8 cellular contexts compared by ENCODE assay signal in the genomic region with DNA sequence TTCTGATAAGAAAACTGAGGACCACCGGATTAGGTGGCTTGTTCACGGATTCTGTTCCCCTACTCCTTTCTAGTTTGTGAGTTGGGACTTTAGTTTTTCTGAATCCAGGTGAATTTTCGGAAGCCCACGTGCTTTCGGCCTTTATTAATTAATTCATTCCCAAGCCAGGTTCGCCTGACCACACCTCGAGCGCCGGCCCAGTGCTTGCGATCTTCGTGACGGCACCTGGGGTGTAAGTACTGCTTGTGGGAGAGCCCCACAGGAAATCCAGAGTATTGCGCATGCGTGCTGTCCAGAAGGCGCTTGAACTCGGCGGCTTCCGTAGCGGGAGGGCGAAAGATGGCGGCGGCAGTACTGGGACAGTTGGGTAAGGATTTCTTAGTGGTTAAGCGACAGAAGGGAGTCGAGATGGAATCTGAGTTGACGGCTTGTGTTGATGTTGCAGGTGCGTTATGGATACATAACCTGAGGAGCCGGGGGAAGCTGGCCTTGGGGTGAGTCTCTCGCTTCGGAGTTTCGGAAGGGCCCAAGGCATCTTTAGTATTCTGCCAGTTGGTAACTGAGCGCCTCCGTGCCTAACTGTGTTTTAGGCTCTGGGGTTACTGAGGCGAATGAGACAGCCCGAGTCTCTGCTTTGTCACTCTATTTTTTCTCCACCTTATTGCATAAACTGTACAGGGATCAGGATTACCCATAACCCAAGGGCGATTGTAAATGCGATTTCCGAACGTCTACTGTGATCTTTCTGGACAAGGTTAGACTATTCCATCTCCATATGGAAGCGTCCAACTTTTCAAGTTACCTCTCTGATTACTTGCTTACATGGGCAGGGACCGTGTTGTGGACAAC. TPM values are rescaled to one million over a fixed set of nuclear protein-coding genes. Genes with fewer than 3 reads are reported as not detected.
DNase-seq lines count a peak whose midpoint lies in the region; ATAC-seq and TF ChIP-seq lines count a peak whose summit lies in the region.

A gene (plus strand): TSS at position 302 of the 849 bp plus-strand sequence. CDS start 38 bp downstream, at position 340.

- H3K9me3 ChIP-seq in mononuclear cell (ENCODE audit: low read depth, low read length): no peaks in the 10 kb centered on the region

- peak; percentile 35 for ATAC-seq in GM21529 (IDR thresholded peaks at IDR 0.05; ENCODE audit: unreplicated experiment)

- DNase-seq in DMS 273 treated with DMSO at 0.1 percent for 48 hours (lab: John Stamatoyannopoulos, UW): peak; percentile 92
- peak; percentile 81 for DNase-seq in OCI-M2 (lab: John Stamatoyannopoulos, UW; ENCODE audit: unreplicated experiment)
- DNase-seq in activated T-cell treated with anti-CD3 and anti-CD28 coated beads for 4 hours: peak; percentile 93
- peak; percentile 76 for DNase-seq in epithelial cell of prostate (ENCODE audit: low read depth, low spot score)
- DNase-seq in stimulated activated CD8-positive, alpha-beta memory T cell treated with anti-CD3 and anti-CD28 coated beads, Interleukin-2, amount 100 ng/mL, for 48 hours (ENCODE audit: low read depth in 2 of 2): peak; percentile 87 to 91

- peak within 1 kb of the TSS; percentile 64 for H3K27ac ChIP-seq in epithelial cell of prostate

- peaks cover 45% of the 10 kb centered on the region for H3K4me1 ChIP-seq in mononuclear cell (ENCODE audit: insufficient read depth, low read length)

- TF ChIP-seq RAD21 in Ishikawa (IDR thresholded peaks at IDR 0.05; ENCODE audit: low read depth): no peak

- H3K4me3 ChIP-seq in mononuclear cell (ENCODE audit: low read length): peak within 1 kb of the TSS; percentile 79

- H3K27me3 ChIP-seq in mononuclear cell (ENCODE audit: insufficient read depth, low read length): no peaks in the 10 kb centered on the region

- no peak for TF ChIP-seq EP300 in Ishikawa (IDR thresholded peaks at IDR 0.05; ENCODE audit: borderline replicate concordance)

TF ChIP-seq in Ishikawa, 13 proteins besides CTCF, POLR2A, EP300 and RAD21:
- TF ChIP-seq YY1 (IDR thresholded peaks at IDR 0.05; ENCODE audit: low read depth) (peak; percentile 97), TEAD4 (IDR thresholded peaks at IDR 0.05) (no peak), TAF1 (IDR thresholded peaks at IDR 0.05; ENCODE audit: low read depth) (peak; percentile 96), NFIC (IDR thresholded peaks at IDR 0.05) (no peak; the same call in 1 of the 2 replicates), FOXM1 (IDR thresholded peaks at IDR 0.05; ENCODE audit: borderline replicate concordance, low read depth) (no peak), TCF12 (IDR thresholded peaks at IDR 0.05; ENCODE audit: low read depth) (peak; percentile 39; the same call in 1 of the 2 replicates), CREB1 (IDR thresholded peaks at IDR 0.05; ENCODE audit: low read depth) (no peak), CEBPB (IDR thresholded peaks at IDR 0.05) (0 out of 2 replicates have a peak, but pooled peaks have one; percentile 2)
- TF ChIP-seq, protein P1, sequence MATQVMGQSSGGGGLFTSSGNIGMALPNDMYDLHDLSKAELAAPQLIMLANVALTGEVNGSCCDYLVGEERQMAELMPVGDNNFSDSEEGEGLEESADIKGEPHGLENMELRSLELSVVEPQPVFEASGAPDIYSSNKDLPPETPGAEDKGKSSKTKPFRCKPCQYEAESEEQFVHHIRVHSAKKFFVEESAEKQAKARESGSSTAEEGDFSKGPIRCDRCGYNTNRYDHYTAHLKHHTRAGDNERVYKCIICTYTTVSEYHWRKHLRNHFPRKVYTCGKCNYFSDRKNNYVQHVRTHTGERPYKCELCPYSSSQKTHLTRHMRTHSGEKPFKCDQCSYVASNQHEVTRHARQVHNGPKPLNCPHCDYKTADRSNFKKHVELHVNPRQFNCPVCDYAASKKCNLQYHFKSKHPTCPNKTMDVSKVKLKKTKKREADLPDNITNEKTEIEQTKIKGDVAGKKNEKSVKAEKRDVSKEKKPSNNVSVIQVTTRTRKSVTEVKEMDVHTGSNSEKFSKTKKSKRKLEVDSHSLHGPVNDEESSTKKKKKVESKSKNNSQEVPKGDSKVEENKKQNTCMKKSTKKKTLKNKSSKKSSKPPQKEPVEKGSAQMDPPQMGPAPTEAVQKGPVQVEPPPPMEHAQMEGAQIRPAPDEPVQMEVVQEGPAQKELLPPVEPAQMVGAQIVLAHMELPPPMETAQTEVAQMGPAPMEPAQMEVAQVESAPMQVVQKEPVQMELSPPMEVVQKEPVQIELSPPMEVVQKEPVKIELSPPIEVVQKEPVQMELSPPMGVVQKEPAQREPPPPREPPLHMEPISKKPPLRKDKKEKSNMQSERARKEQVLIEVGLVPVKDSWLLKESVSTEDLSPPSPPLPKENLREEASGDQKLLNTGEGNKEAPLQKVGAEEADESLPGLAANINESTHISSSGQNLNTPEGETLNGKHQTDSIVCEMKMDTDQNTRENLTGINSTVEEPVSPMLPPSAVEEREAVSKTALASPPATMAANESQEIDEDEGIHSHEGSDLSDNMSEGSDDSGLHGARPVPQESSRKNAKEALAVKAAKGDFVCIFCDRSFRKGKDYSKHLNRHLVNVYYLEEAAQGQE (IDR thresholded peaks at IDR 0.05; ENCODE audit: low read depth): no peak
- TF ChIP-seq, protein P2, sequence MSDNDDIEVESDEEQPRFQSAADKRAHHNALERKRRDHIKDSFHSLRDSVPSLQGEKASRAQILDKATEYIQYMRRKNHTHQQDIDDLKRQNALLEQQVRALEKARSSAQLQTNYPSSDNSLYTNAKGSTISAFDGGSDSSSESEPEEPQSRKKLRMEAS (IDR thresholded peaks at IDR 0.05): peak; percentile 84

RNA-seq across cellular contexts. Expression of the gene that starts here (rescaled TPM):
- 11.6 TPM for total RNA-seq in mononuclear cell

Comparison
In these comparisons a context has a peak if more than half of its experiments do, and no peak if none do; other contexts are left out.
1. Peak in every context shown above with its lines: DNase-seq, ATAC-seq, H3K4me3 ChIP-seq and H3K27ac ChIP-seq.